In genomic region chr11:93784152-93784934, GRCh38 we compare ENCODE assay signal across 8 cellular contexts.
A peak's percentile ranks its signal among the peaks of the same experiment; 100 is the strongest.
DNase-seq lines count a peak whose midpoint lies in the region; ATAC-seq and TF ChIP-seq lines count a peak whose summit lies in the region.

TSS of gene MED17 (plus strand) at chr11:93784282. CDS start at chr11:93784514, 232 bp downstream.

- DNase-seq in AG10803 (ENCODE audit: low read depth) (peak; percentile 89), NCI-H345 (lab: John Stamatoyannopoulos, UW) (peak; percentile 97), iris pigment epithelial cell (ENCODE audit: low read depth) (peak; percentile 95)
- DNase-seq in activated CD4-positive, CD25-positive, alpha-beta regulatory T cell (lab: John Stamatoyannopoulos, UW), result peak; percentile 71 to 82 (median 76)
- DNase-seq in central memory CD4-positive, alpha-beta T cell, result peak; percentile 84
- peak; percentile 85 to 88 for DNase-seq in stimulated activated CD4-positive, alpha-beta T cell treated with anti-CD3 and anti-CD28 coated beads, Interleukin-12 subunit alpha, Interleukin-12 subunit beta, amount 100 ng/mL, for 24 hours (ENCODE audit: low read depth in 2 of 2)

- ATAC-seq in GM19023 (IDR thresholded peaks at IDR 0.05; ENCODE audit: unreplicated experiment) (peak; percentile 96), HG03280 (IDR thresholded peaks at IDR 0.05; ENCODE audit: unreplicated experiment) (peak; percentile 92)

- H3K4me3 ChIP-seq in AG10803 (ENCODE audit: low read length), result peak within 1 kb of the TSS; percentile 96

- peak; percentile 54 for TF ChIP-seq CTCF in AG10803 (conservative IDR thresholded peaks at IDR 0.05; ENCODE audit: low read length)

Comparison
In these comparisons a context has a peak if more than half of its experiments do, and no peak if none do; other contexts are left out.
1. Peak in every context shown above with its lines: DNase-seq, ATAC-seq and H3K4me3 ChIP-seq.